Comparison of ENCODE assay signal across 28 cellular contexts in the genomic region with DNA sequence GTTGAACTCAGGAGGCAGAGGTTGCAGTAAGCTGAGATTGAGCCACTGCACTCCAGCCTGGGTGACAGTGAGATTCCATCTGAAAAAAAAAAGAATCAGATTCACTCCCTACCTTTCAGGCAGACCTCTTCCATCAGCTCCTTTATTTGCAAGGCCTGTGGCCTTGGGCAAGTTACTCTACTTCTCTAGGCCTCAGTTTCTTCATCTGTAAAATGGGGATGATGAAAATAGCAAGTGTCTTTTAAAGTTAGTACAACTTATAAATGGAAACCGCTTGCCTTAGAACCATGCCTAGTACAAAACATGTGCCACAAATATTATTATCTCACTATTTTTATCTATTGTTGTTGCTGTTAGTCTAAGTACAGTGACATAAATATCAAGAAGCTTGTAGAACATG.
"Had no signal": no experiment of that assay in that cellular context is flagged by ENCODE, and none has a peak within 500 bp of the region (broad histone marks: within the 10 kb centered on the region; RNA-seq: fewer than 3 reads in every experiment).

No MANE protein-coding gene starts in this region.

- H3K36me3 ChIP-seq: colonic mucosa, esophagus muscularis mucosa, esophagus squamous epithelium, gastrocnemius medialis, gastroesophageal sphincter, heart left ventricle, heart right ventricle had no signal

- H3K4me3 ChIP-seq: colonic mucosa, coronary artery, dorsolateral prefrontal cortex, esophagus muscularis mucosa, esophagus squamous epithelium, gastrocnemius medialis, gastroesophageal sphincter, heart left ventricle, heart right ventricle had no signal

- DNase-seq: colonic mucosa; cortex of kidney; dermis blood vessel endothelial cell; dorsolateral prefrontal cortex; effector CD4-positive, alpha-beta T cell; effector CD8-positive, alpha-beta T cell; effector memory CD4-positive, alpha-beta T cell; effector memory CD8-positive, alpha-beta T cell; endodermal cell; erythroblast; esophagus squamous epithelium; foreskin fibroblast; foreskin keratinocyte; foreskin melanocyte; gastrocnemius medialis; glutamatergic neuron; head of caudate nucleus; heart left ventricle; heart right ventricle had no signal

- H3K27me3 ChIP-seq: colonic mucosa, esophagus muscularis mucosa, esophagus squamous epithelium, gastrocnemius medialis, gastroesophageal sphincter had no signal

- H3K27ac ChIP-seq: coronary artery, dorsolateral prefrontal cortex, epithelial cell of prostate, esophagus muscularis mucosa, esophagus squamous epithelium, foreskin keratinocyte, gastrocnemius medialis, gastroesophageal sphincter, heart left ventricle, heart right ventricle had no signal

- H3K9me3 ChIP-seq: colonic mucosa, esophagus muscularis mucosa, esophagus squamous epithelium, gastrocnemius medialis, gastroesophageal sphincter, heart left ventricle, heart right ventricle had no signal

- FAIRE-seq: colon, endometrium, endothelial cell of umbilical vein, frontal cortex had no signal

- H3K4me1 ChIP-seq: esophagus muscularis mucosa, esophagus squamous epithelium, foreskin keratinocyte, gastrocnemius medialis, gastroesophageal sphincter, heart left ventricle, heart right ventricle had no signal

- ATAC-seq: effector memory CD8-positive, alpha-beta T cell; esophagus mucosa; foreskin keratinocyte; gastrocnemius medialis; gastroesophageal sphincter; heart left ventricle; heart right ventricle had no signal
